In genomic region chr2:196344397-196344796, GRCh38 we compare ENCODE assay signal across 31 cellular contexts.
"Had no signal": no experiment of that assay in that cellular context is flagged by ENCODE, and none has a peak within 500 bp of the region (broad histone marks: within the 10 kb centered on the region; RNA-seq: fewer than 3 reads in every experiment).

No MANE protein-coding gene starts in this region.

- H3K36me3 Mint-ChIP-seq: activated naive CD4-positive, alpha-beta T cell treated with anti-CD3 and anti-CD28 coated beads, Interleukin-2, amount 50 U/mL, for 24 hours; activated naive CD8-positive, alpha-beta T cell treated with anti-CD3 and anti-CD28 coated beads, Interleukin-2, amount 10 ng/mL, durations not matched to agents 7 days and 5 days; WTC11 had no signal

- H3K27me3 Mint-ChIP-seq: activated CD4-positive, alpha-beta T cell treated with anti-CD3 and anti-CD28 coated beads for 36 hours; activated naive CD4-positive, alpha-beta T cell treated with anti-CD3 and anti-CD28 coated beads, Interleukin-2, amount 50 U/mL, for 24 hours; activated T-cell treated with anti-CD3 and anti-CD28 coated beads, Interleukin-2, amount 50 U/mL, for 24 hours had no signal

- H3K4me3 Mint-ChIP-seq: activated CD4-positive, alpha-beta T cell treated with anti-CD3 and anti-CD28 coated beads for 36 hours; activated CD4-positive, alpha-beta T cell treated with anti-CD3 and anti-CD28 coated beads, Interleukin-2, amount 10 ng/mL, durations not matched to agents 7 days and 5 days; activated CD8-positive, alpha-beta T cell treated with anti-CD3 and anti-CD28 coated beads, Interleukin-2, amount 10 ng/mL, durations not matched to agents 7 days and 5 days; activated naive CD4-positive, alpha-beta T cell treated with anti-CD3 and anti-CD28 coated beads, Interleukin-2, amount 50 U/mL, for 24 hours; activated naive CD8-positive, alpha-beta T cell treated with anti-CD3 and anti-CD28 coated beads, Interleukin-2, amount 10 ng/mL, durations not matched to agents 7 days and 5 days; activated T-cell treated with anti-CD3 and anti-CD28 coated beads, Interleukin-2, amount 50 U/mL, for 24 hours; T-helper 1 cell treated with Interleukin-12 subunit alpha and Interleukin-12 subunit beta and Interleukin-4 antibody, amounts not matched to agents 30 μg/mL and 1 μg/mL, for 36 hours; T-helper 2 cell treated with Interferon-gamma antibody and Interleukin-4, amounts not matched to agents 5 μg/mL and 100 μg/mL, for 36 hours; WTC11 had no signal

- H3K9me3 ChIP-seq: ascending aorta, SJSA1, SK-N-SH had no signal

- H3K4me1 Mint-ChIP-seq: activated CD4-positive, alpha-beta T cell treated with anti-CD3 and anti-CD28 coated beads for 36 hours; activated CD4-positive, alpha-beta T cell treated with anti-CD3 and anti-CD28 coated beads, Interleukin-2, amount 10 ng/mL, durations not matched to agents 7 days and 5 days; activated naive CD4-positive, alpha-beta T cell treated with anti-CD3 and anti-CD28 coated beads, Interleukin-2, amount 50 U/mL, for 24 hours; activated naive CD8-positive, alpha-beta T cell treated with anti-CD3 and anti-CD28 coated beads, Interleukin-2, amount 10 ng/mL, durations not matched to agents 7 days and 5 days; WTC11 had no signal

- H3K27ac Mint-ChIP-seq: activated CD4-positive, alpha-beta T cell treated with anti-CD3 and anti-CD28 coated beads for 36 hours; activated CD4-positive, alpha-beta T cell treated with anti-CD3 and anti-CD28 coated beads, Interleukin-2, amount 10 ng/mL, durations not matched to agents 7 days and 5 days; activated CD8-positive, alpha-beta T cell treated with anti-CD3 and anti-CD28 coated beads, Interleukin-2, amount 10 ng/mL, durations not matched to agents 7 days and 5 days; activated naive CD4-positive, alpha-beta T cell treated with anti-CD3 and anti-CD28 coated beads, Interleukin-2, amount 50 U/mL, for 24 hours; activated naive CD8-positive, alpha-beta T cell treated with anti-CD3 and anti-CD28 coated beads, Interleukin-2, amount 10 ng/mL, durations not matched to agents 7 days and 5 days; activated T-cell treated with anti-CD3 and anti-CD28 coated beads, Interleukin-2, amount 50 U/mL, for 24 hours; activated T-helper 2 cell treated with anti-CD3 and anti-CD28 coated beads, Interferon-gamma antibody, Interleukin-2, Interleukin-4, amounts not matched to agents 10 μg/mL and 5 μg/mL and 100 μg/mL, durations not matched to agents 14 hours and 24 hours and 36 hours; T-helper 1 cell treated with Interleukin-12 subunit alpha and Interleukin-12 subunit beta and Interleukin-4 antibody, amounts not matched to agents 30 μg/mL and 1 μg/mL, for 36 hours; T-helper 2 cell treated with Interferon-gamma antibody and Interleukin-4, amounts not matched to agents 5 μg/mL and 100 μg/mL, for 36 hours; WTC11 had no signal

- H3K27ac ChIP-seq: ascending aorta, cardiac muscle cell, SJSA1 had no signal

- H3K4me2 ChIP-seq: SK-N-SH had no signal

- H3K4me3 ChIP-seq: ascending aorta, cardiac muscle cell, SJSA1 had no signal

- H3K9ac ChIP-seq: SK-N-SH had no signal

- ATAC-seq: activated CD4-positive, alpha-beta T cell treated with anti-CD3 and anti-CD28 coated beads for 36 hours; activated CD4-positive, CD25-positive, alpha-beta regulatory T cell treated with anti-CD3 and anti-CD28 coated beads, Interleukin-2, amount 50 U/mL, for 24 hours; activated CD8-positive, alpha-beta T cell treated with anti-CD3 and anti-CD28 coated beads, Interleukin-2, amount 10 ng/mL, durations not matched to agents 7 days and 5 days; WTC11 had no signal

- DNase-seq: activated CD4-positive, alpha-beta T cell treated with anti-CD3 and anti-CD28 coated beads for 36 hours; activated CD4-positive, alpha-beta T cell treated with anti-CD3 and anti-CD28 coated beads, Interleukin-2, amount 10 ng/mL, durations not matched to agents 7 days and 5 days; activated CD4-positive, alpha-beta T cell treated with anti-CD3 and anti-CD28 coated beads, Interleukin-2, amount 50 U/mL, for 48 hours; activated CD8-positive, alpha-beta T cell treated with anti-CD3 and anti-CD28 coated beads, Interleukin-2, amount 10 ng/mL, durations not matched to agents 7 days and 5 days; activated gamma-delta T cell; activated naive CD4-positive, alpha-beta T cell treated with Interleukin-2 at 50 U/mL for 16 hours; activated naive CD8-positive, alpha-beta T cell treated with anti-CD3 and anti-CD28 coated beads, Interleukin-2, amount 10 ng/mL, durations not matched to agents 7 days and 5 days; activated T-cell treated with anti-CD3 and anti-CD28 coated beads, Interleukin-2, amount 50 U/mL, for 24 hours; amygdala; Kasumi-1; KBM-7; MM.1S; NCI-H1048; NCI-H1105 treated with DMSO at 0.1 percent for 48 hours; NCI-H1436; NCI-H1694; NCI-H1930; NCI-H345; NCI-H524 treated with DMSO at 0.1 percent for 48 hours; OCI-M1; Right ventricle myocardium superior; SK-N-SH had no signal

- H3K27me3 ChIP-seq: ascending aorta, cardiac muscle cell, SJSA1 had no signal

- H3K9me3 Mint-ChIP-seq: activated CD4-positive, alpha-beta T cell treated with anti-CD3 and anti-CD28 coated beads, Interleukin-2, amount 10 ng/mL, durations not matched to agents 7 days and 5 days; activated naive CD4-positive, alpha-beta T cell treated with anti-CD3 and anti-CD28 coated beads, Interleukin-2, amount 50 U/mL, for 24 hours; activated T-cell treated with anti-CD3 and anti-CD28 coated beads, Interleukin-2, amount 50 U/mL, for 24 hours; activated T-helper 2 cell treated with anti-CD3 and anti-CD28 coated beads, Interferon-gamma antibody, Interleukin-2, Interleukin-4, amounts not matched to agents 10 μg/mL and 5 μg/mL and 100 μg/mL, durations not matched to agents 14 hours and 24 hours and 36 hours; T-helper 1 cell treated with Interleukin-12 subunit alpha and Interleukin-12 subunit beta and Interleukin-4 antibody, amounts not matched to agents 30 μg/mL and 1 μg/mL, for 36 hours; T-helper 2 cell treated with Interferon-gamma antibody and Interleukin-4, amounts not matched to agents 5 μg/mL and 100 μg/mL, for 36 hours; WTC11 had no signal

- H3K36me3 ChIP-seq: ascending aorta, cardiac muscle cell, SJSA1 had no signal
